ENCODE assay signal across 6 cellular contexts in genomic region chr19:10112037-10112751, GRCh38. TPM values are rescaled to one million over a fixed set of nuclear protein-coding genes. Genes with fewer than 3 reads are reported as not detected.
DNase-seq lines count a peak whose midpoint lies in the region; ATAC-seq and TF ChIP-seq lines count a peak whose summit lies in the region.

No MANE protein-coding gene starts in this region.

- no peaks in the 10 kb centered on the region for H3K9me3 ChIP-seq in body of pancreas
- H3K9me3 ChIP-seq in upper lobe of left lung: no peaks in the 10 kb centered on the region

- H3K4me3 Mint-ChIP-seq in activated naive CD4-positive, alpha-beta T cell treated with anti-CD3 and anti-CD28 coated beads for 36 hours: no peak overlapping the region

- WGBS in body of pancreas, 2 donors: 42 to 44% methylated on average over 23 of the region's 23 CpGs
- WGBS in upper lobe of left lung, 2 donors: 47 to 50% methylated on average over 22 to 23 of the region's 23 CpGs

- H3K27ac ChIP-seq in body of pancreas: peak overlapping the region in 2 of 4 donors; percentile 27 to 52
- H3K27ac ChIP-seq in upper lobe of left lung: peak overlapping the region in 3 of 4 donors; percentile 32 to 69 (median 46)

- H3K36me3 ChIP-seq in body of pancreas (replicated peaks in 1 of 2; ENCODE audit: insufficient read depth in 1 of 2, low read depth in 2 of 2) (peaks cover 30 to 50% of the 10 kb centered on the region in 2 donors), upper lobe of left lung (peaks cover 36 to 82% (median 78%) of the 10 kb centered on the region in 4 donors)

- TF ChIP-seq POLR2A in body of pancreas (IDR thresholded peaks at IDR 0.05): peak; percentile 4 to 10 (median 9)
- peak in 1 of 4 donors; percentile 32 for TF ChIP-seq POLR2A in upper lobe of left lung (IDR thresholded peaks at IDR 0.05)

- H3K4me3 ChIP-seq in body of pancreas (no peak overlapping the region), upper lobe of left lung (peak overlapping the region in 2 of 4 donors; percentile 14 to 23)

- H3K36me3 Mint-ChIP-seq in activated naive CD4-positive, alpha-beta T cell treated with anti-CD3 and anti-CD28 coated beads for 36 hours (ENCODE audit: low read depth): peaks cover 55% of the 10 kb centered on the region

- H3K4me1 Mint-ChIP-seq in activated naive CD4-positive, alpha-beta T cell treated with anti-CD3 and anti-CD28 coated beads for 36 hours (ENCODE audit: low read depth): peaks cover 54% of the 10 kb centered on the region

- H3K9me3 Mint-ChIP-seq in activated naive CD4-positive, alpha-beta T cell treated with anti-CD3 and anti-CD28 coated beads for 36 hours: no peaks in the 10 kb centered on the region

- no peaks in the 10 kb centered on the region for H3K27me3 ChIP-seq in body of pancreas
- H3K27me3 ChIP-seq in upper lobe of left lung: no peaks in the 10 kb centered on the region

- intact Hi-C loops in activated naive CD4-positive, alpha-beta T cell treated with anti-CD3 and anti-CD28 coated beads for 36 hours (cut with micrococcal nuclease): loop anchor here (2.0 to 5.0 kb wide), 2 partner anchors 37 to 180 kb away; no protein-coding TSS in a partner anchor
- intact Hi-C loops in body of pancreas (cut with DNase I): loop anchor here (5.0 kb wide), 1 partner anchor 185 kb away; no protein-coding TSS in a partner anchor

- peak overlapping the region; percentile 89 for H3K27ac Mint-ChIP-seq in activated naive CD4-positive, alpha-beta T cell treated with anti-CD3 and anti-CD28 coated beads for 36 hours

- TF ChIP-seq EP300 in upper lobe of left lung (IDR thresholded peaks at IDR 0.05): no peak

- CTCF ChIA-PET in activated naive CD4-positive, alpha-beta T cell treated with anti-CD3 and anti-CD28 coated beads for 36 hours (lab: Charles Lee): interaction anchor here (0.7 to 3.7 kb wide), 5 partner anchors 8 to 23 kb away, joined by 3 to 17 read pairs (median 4); no protein-coding TSS in a partner anchor

- no peak for TF ChIP-seq CTCF in body of pancreas (IDR thresholded peaks at IDR 0.05)
- no peak for TF ChIP-seq CTCF in upper lobe of left lung (IDR thresholded peaks at IDR 0.05)

- peak; percentile 37 for DNase-seq in activated naive CD4-positive, alpha-beta T cell treated with anti-CD3 and anti-CD28 coated beads for 36 hours
- no peak for DNase-seq in activated naive CD4-positive, alpha-beta T cell (lab: John Stamatoyannopoulos, UW)
- DNase-seq in body of pancreas (no peak), upper lobe of left lung (peak in 1 of 2 donors; percentile 44)

- H3K27me3 Mint-ChIP-seq in activated naive CD4-positive, alpha-beta T cell treated with anti-CD3 and anti-CD28 coated beads for 36 hours (ENCODE audit: low read depth): no peaks in the 10 kb centered on the region

- ATAC-seq in body of pancreas (no peak), upper lobe of left lung (ENCODE audit: low FRiP score in 2 of 2) (peak in 1 of 2 donors; percentile 38), HG03354 (IDR thresholded peaks at IDR 0.05; ENCODE audit: poor library complexity, severe bottlenecking, unreplicated experiment) (no peak), GM19395 (IDR thresholded peaks at IDR 0.05; ENCODE audit: unreplicated experiment) (no peak)

- H3K4me1 ChIP-seq in body of pancreas: peaks cover 21% of the 10 kb centered on the region
- H3K4me1 ChIP-seq in upper lobe of left lung: peaks cover 5 to 47% (median 12%) of the 10 kb centered on the region in 4 donors

RNA-seq across cellular contexts. Expression of gene P2RY11, which starts 0.7 kb away (rescaled TPM):
- total RNA-seq in activated naive CD4-positive, alpha-beta T cell treated with anti-CD3 and anti-CD28 coated beads for 36 hours: 10 to 100 TPM; 11.8 to 12.2 TPM
- 1 to 10 TPM; 2.9 to 3.6 TPM for total RNA-seq in body of pancreas
- total RNA-seq in upper lobe of left lung: 10 to 100 TPM in 5 of 6 donors, 1 to 10 TPM in 1; 5.4 to 36.7 (median 15.3) TPM

RNA-seq across cellular contexts. Expression of gene PPAN, which starts 6.0 kb away (rescaled TPM):
- 10 to 100 TPM; 59.7 to 60.0 TPM for total RNA-seq in activated naive CD4-positive, alpha-beta T cell treated with anti-CD3 and anti-CD28 coated beads for 36 hours
- 10 to 100 TPM; 11.5 to 14.0 TPM for total RNA-seq in body of pancreas
- 10 to 100 TPM; 18.3 to 46.8 (median 37.8) TPM for total RNA-seq in upper lobe of left lung

RNA-seq across cellular contexts. Expression of gene EIF3G, which starts 7.5 kb away (rescaled TPM):
- 100 to 1,000 TPM; 213 to 222 TPM for total RNA-seq in activated naive CD4-positive, alpha-beta T cell treated with anti-CD3 and anti-CD28 coated beads for 36 hours
- total RNA-seq in body of pancreas (100 to 1,000 TPM; 192 to 209 TPM), upper lobe of left lung (100 to 1,000 TPM; 133 to 246 (median 213) TPM)

RNA-seq across cellular contexts. Expression of gene ANGPTL6, which starts 9.7 kb away (rescaled TPM):
- total RNA-seq in activated naive CD4-positive, alpha-beta T cell treated with anti-CD3 and anti-CD28 coated beads for 36 hours: 10 to 100 TPM; 18.6 to 20.7 TPM
- not detected for total RNA-seq in body of pancreas
- total RNA-seq in upper lobe of left lung: 1 to 10 TPM in 2 of 6 donors, under 1 TPM in 2, not detected in 2; 0.17 to 2.0 (median 1.4) TPM

RNA-seq across cellular contexts. Expression of gene SHFL, which starts 26.1 kb away (rescaled TPM):
- total RNA-seq in activated naive CD4-positive, alpha-beta T cell treated with anti-CD3 and anti-CD28 coated beads for 36 hours: 10 to 100 TPM; 28.3 to 31.9 TPM
- 10 to 100 TPM; 19.1 to 21.0 TPM for total RNA-seq in body of pancreas
- total RNA-seq in upper lobe of left lung: 10 to 100 TPM; 28.9 to 95.3 (median 39.0) TPM
